In genomic region chr7:96931891-96932290, GRCh38 we compare ENCODE assay signal across 16 cellular contexts.
DNase-seq lines count a peak whose midpoint lies in the region; ATAC-seq and TF ChIP-seq lines count a peak whose summit lies in the region.
"Had no signal": no experiment of that assay in that cellular context is flagged by ENCODE, and none has a peak within 500 bp of the region (broad histone marks: within the 10 kb centered on the region; RNA-seq: fewer than 3 reads in every experiment).

No MANE protein-coding gene starts in this region.

- H3K9me3 Mint-ChIP-seq in progenitor cell of endocrine pancreas (ENCODE audit: low read depth) = no peaks in the 10 kb centered on the region
- H3K9me3 Mint-ChIP-seq: CD4-positive, alpha-beta memory T cell; GM23338; H9 had no signal

- H4K20me1 ChIP-seq in osteoblast (ENCODE audit: insufficient read depth, low read length) = no peaks in the 10 kb centered on the region

- no peak overlapping the region for H3K4me3 ChIP-seq in RWPE2 (ENCODE audit: severe bottlenecking)
- no peak overlapping the region for H3K4me3 ChIP-seq in epithelial cell of esophagus (ENCODE audit: low read length)
- no peak overlapping the region for H3K4me3 ChIP-seq in osteoblast (ENCODE audit: insufficient read depth, low read length)
- H3K4me3 ChIP-seq in ovary = no peak overlapping the region
- H3K4me3 ChIP-seq: GM23338 had no signal

- H3K27ac ChIP-seq in RWPE2 (ENCODE audit: poor library complexity, severe bottlenecking) (no peak overlapping the region), osteoblast (ENCODE audit: low read depth, low read length) (no peak overlapping the region), ovary (no peak overlapping the region)

- no peak for DNase-seq in RWPE2 (ENCODE audit: low spot score)
- DNase-seq in epithelial cell of esophagus (ENCODE audit: low read depth) = peak; percentile 23
- peak; percentile 13 for DNase-seq in osteoblast (ENCODE audit: insufficient read length, low spot score, missing footprints)
- no peak for DNase-seq in progenitor cell of endocrine pancreas (ENCODE audit: low spot score, unreplicated experiment)
- DNase-seq in ovary = no peak
- DNase-seq: C1 segment of cervical spinal cord; Calu3; CD4-positive, alpha-beta memory T cell; COR-L47; DMS53; DMS79 treated with DMSO at 0.1 percent for 48 hours; GF-D8; H9 had no signal

- H2AFZ ChIP-seq in osteoblast (ENCODE audit: low read length) = no peak overlapping the region
- H2AFZ ChIP-seq: GM23338 had no signal

- H3K9me3 ChIP-seq in RWPE2 (ENCODE audit: severe bottlenecking) (no peaks in the 10 kb centered on the region), osteoblast (ENCODE audit: low read depth, low read length) (no peaks in the 10 kb centered on the region), ovary (no peaks in the 10 kb centered on the region)

- peak; percentile 46 for ATAC-seq in RWPE2 (ENCODE audit: low read depth)
- ATAC-seq in HG03571 (IDR thresholded peaks at IDR 0.05; ENCODE audit: unreplicated experiment) = no peak
- ATAC-seq: GM23338, HCT116 had no signal

- no peaks in the 10 kb centered on the region for H3K36me3 Mint-ChIP-seq in progenitor cell of endocrine pancreas (ENCODE audit: insufficient read depth)
- H3K36me3 Mint-ChIP-seq: CD4-positive, alpha-beta memory T cell had no signal

- intact Hi-C loops in ovary (cut with DNase I) = no loop called here

- H3K4me2 ChIP-seq in osteoblast (ENCODE audit: insufficient read depth, low read length) = no peak overlapping the region
- H3K4me2 ChIP-seq: GM23338 had no signal

- H3K4me1 ChIP-seq in RWPE2 (ENCODE audit: insufficient read depth, poor library complexity, severe bottlenecking) (no peaks in the 10 kb centered on the region), osteoblast (ENCODE audit: insufficient read depth, low read length) (no peaks in the 10 kb centered on the region), ovary (ENCODE audit: insufficient read depth) (no peaks in the 10 kb centered on the region)

- no peak for TF ChIP-seq EP300 in ovary (IDR thresholded peaks at IDR 0.05)

- no peak overlapping the region for H3K27ac Mint-ChIP-seq in progenitor cell of endocrine pancreas
- H3K27ac Mint-ChIP-seq: CD4-positive, alpha-beta memory T cell; GM23338; H9 had no signal

- H3K4me3 Mint-ChIP-seq in progenitor cell of endocrine pancreas (ENCODE audit: low read depth) = no peak overlapping the region
- H3K4me3 Mint-ChIP-seq: CD4-positive, alpha-beta memory T cell; GM23338; H9 had no signal

- WGBS in ovary, 3 donors = 72 to 91% (median 85%) methylated on average over 1 of the region's 1 CpG

- H3K4me1 Mint-ChIP-seq in progenitor cell of endocrine pancreas (ENCODE audit: low read depth) = no peaks in the 10 kb centered on the region
- H3K4me1 Mint-ChIP-seq: CD4-positive, alpha-beta memory T cell; GM23338 had no signal

- H3K79me2 ChIP-seq in osteoblast (ENCODE audit: insufficient read depth, low read length) = no peaks in the 10 kb centered on the region

- H3K36me3 ChIP-seq in RWPE2 (ENCODE audit: low read depth) (no peaks in the 10 kb centered on the region), osteoblast (ENCODE audit: insufficient read depth, low read length) (no peaks in the 10 kb centered on the region), ovary (no peaks in the 10 kb centered on the region)

- no peak for TF ChIP-seq CTCF in RWPE2 (IDR thresholded peaks at IDR 0.05; ENCODE audit: poor library complexity, severe bottlenecking)
- no peak for TF ChIP-seq CTCF in epithelial cell of esophagus (IDR thresholded peaks at IDR 0.05; ENCODE audit: insufficient read depth, low read depth, low read length, missing control alignments)
- no peak for TF ChIP-seq CTCF in osteoblast (IDR thresholded peaks at IDR 0.05; ENCODE audit: extremely low read depth, low read depth, low read length)
- TF ChIP-seq CTCF in progenitor cell of endocrine pancreas (IDR thresholded peaks at IDR 0.05; ENCODE audit: unreplicated experiment) = no peak
- no peak for TF ChIP-seq CTCF in ovary (IDR thresholded peaks at IDR 0.05)

- H3K27me3 ChIP-seq in RWPE2 (ENCODE audit: insufficient read depth, poor library complexity, severe bottlenecking) (no peaks in the 10 kb centered on the region), osteoblast (ENCODE audit: insufficient read depth, low read length) (peaks cover 8% of the 10 kb centered on the region), ovary (no peaks in the 10 kb centered on the region)

- peaks cover 4% of the 10 kb centered on the region for H3K27me3 Mint-ChIP-seq in progenitor cell of endocrine pancreas

- TF ChIP-seq POLR2A in ovary (IDR thresholded peaks at IDR 0.05) = no peak

Comparison
In these comparisons a context has a peak if more than half of its experiments do, and no peak if none do; other contexts are left out.
1. DNase-seq: peak in epithelial cell of esophagus (single experiment) and osteoblast (single experiment); none in RWPE2 (single experiment), progenitor cell of endocrine pancreas (single experiment) and ovary (0 of 5).